In genomic region chr17:66441012-66441703, GRCh38 we compare ENCODE assay signal across 10 cellular contexts.
DNase-seq lines count a peak whose midpoint lies in the region; ATAC-seq, FAIRE-seq and TF ChIP-seq lines count a peak whose summit lies in the region.
"Had no signal": no experiment of that assay in that cellular context is flagged by ENCODE, and none has a peak within 500 bp of the region (broad histone marks: within the 10 kb centered on the region; RNA-seq: fewer than 3 reads in every experiment).

No MANE protein-coding gene starts in this region.

- peak overlapping the region in 1 of 6 donors; percentile 45 for H3K27ac Mint-ChIP-seq in immature natural killer cell

- no peak overlapping the region for H3K4me3 ChIP-seq in body of pancreas
- no peak overlapping the region for H3K4me3 ChIP-seq in mucosa of descending colon

- no peaks in the 10 kb centered on the region for H3K9me3 ChIP-seq in body of pancreas
- no peaks in the 10 kb centered on the region for H3K9me3 ChIP-seq in mucosa of descending colon

- ATAC-seq in GM21447 (IDR thresholded peaks at IDR 0.05; ENCODE audit: unreplicated experiment) (peak; percentile 90), HG03571 (IDR thresholded peaks at IDR 0.05; ENCODE audit: unreplicated experiment) (peak; percentile 84), esophagus mucosa (peak; percentile 61), body of pancreas (no peak), mucosa of descending colon (no peak)

- H3K27ac ChIP-seq in body of pancreas: no peak overlapping the region

- TF ChIP-seq CTCF in body of pancreas (IDR thresholded peaks at IDR 0.05) (no peak), mucosa of descending colon (IDR thresholded peaks at IDR 0.05) (no peak)

- intact Hi-C loops in body of pancreas (cut with DNase I) (no loop called here), mucosa of descending colon (cut with DNase I, micrococcal nuclease) (no loop called here)

- H3K36me3 ChIP-seq in body of pancreas (replicated peaks in 1 of 2; ENCODE audit: insufficient read depth in 1 of 2, low read depth in 2 of 2) (no peaks in the 10 kb centered on the region), mucosa of descending colon (ENCODE audit: low read depth) (no peaks in the 10 kb centered on the region)

- H3K27me3 ChIP-seq in body of pancreas: no peaks in the 10 kb centered on the region

- no peaks in the 10 kb centered on the region for H3K27me3 Mint-ChIP-seq in immature natural killer cell (ENCODE audit: low read depth in 3 of 3)

- no peak for TF ChIP-seq POLR2A in GM12892 (IDR thresholded peaks at IDR 0.05; ENCODE audit: low read depth, low read length)
- no peak for TF ChIP-seq POLR2A in body of pancreas (IDR thresholded peaks at IDR 0.05)

- FAIRE-seq in GM12892 (lab: Jason Lieb, UNC): no peak
- FAIRE-seq: H1 had no signal

- no peak overlapping the region for H3K4me3 Mint-ChIP-seq in immature natural killer cell

- peaks cover 6 to 10% of the 10 kb centered on the region in 2 donors for H3K4me1 Mint-ChIP-seq in immature natural killer cell

- peak; percentile 21 for DNase-seq in GM12892 (ENCODE audit: insufficient read length)
- no peak for DNase-seq in activated CD8-positive, alpha-beta memory T cell treated with anti-CD3 and anti-CD28 coated beads for 24 hours
- DNase-seq in body of pancreas: no peak
- no peak for DNase-seq in mucosa of descending colon
- DNase-seq in immature natural killer cell: no peak
- DNase-seq: left cardiac atrium had no signal

- peaks cover 0 to 2% (median 0%) of the 10 kb centered on the region in 6 donors for H3K9me3 Mint-ChIP-seq in immature natural killer cell

- no peaks in the 10 kb centered on the region for H3K4me1 ChIP-seq in body of pancreas
- no peaks in the 10 kb centered on the region for H3K4me1 ChIP-seq in mucosa of descending colon (ENCODE audit: low read depth)

- peaks cover 0 to 7% (median 3%) of the 10 kb centered on the region in 3 donors for H3K36me3 Mint-ChIP-seq in immature natural killer cell

- WGBS in body of pancreas, 2 donors: 66 to 76% methylated on average over 17 of the region's 17 CpGs

Comparison
In these comparisons a context has a peak if more than half of its experiments do, and no peak if none do; other contexts are left out.
1. ATAC-seq: peak in GM21447 (single experiment), HG03571 (single experiment) and esophagus mucosa (single experiment); none in body of pancreas (single experiment) and mucosa of descending colon (single experiment).